In genomic region chr2:28422903-28423741, GRCh38 we compare ENCODE assay signal across 10 cellular contexts. TPM values are rescaled to one million over a fixed set of nuclear protein-coding genes. Genes with fewer than 3 reads are reported as not detected.
DNase-seq lines count a peak whose midpoint lies in the region; ATAC-seq and TF ChIP-seq lines count a peak whose summit lies in the region.
"Had no signal": no experiment of that assay in that cellular context is flagged by ENCODE, and none has a peak within 500 bp of the region (broad histone marks: within the 10 kb centered on the region; RNA-seq: fewer than 3 reads in every experiment).

No MANE protein-coding gene starts in this region.

- H3K27me3 ChIP-seq in CD4-positive, CD25-positive, alpha-beta regulatory T cell (ENCODE audit: control insufficient read depth, insufficient read depth, low read length): no peaks in the 10 kb centered on the region
- H3K27me3 ChIP-seq in HL-60 (ENCODE audit: insufficient read depth, poor library complexity, severe bottlenecking) (no peaks in the 10 kb centered on the region), ovary (no peaks in the 10 kb centered on the region)
- H3K27me3 ChIP-seq: breast epithelium had no signal

- H3K4me1 Mint-ChIP-seq in CD4-positive, CD25-positive, alpha-beta regulatory T cell: peaks cover 15 to 53% (median 39%) of the 10 kb centered on the region in 4 donors
- H3K4me1 Mint-ChIP-seq in central memory CD8-positive, alpha-beta T cell: peaks cover 45% of the 10 kb centered on the region

- H3K9me3 ChIP-seq in CD4-positive, CD25-positive, alpha-beta regulatory T cell (ENCODE audit: control insufficient read depth in 2 of 2, low read length in 2 of 2): no peaks in the 10 kb centered on the region
- no peaks in the 10 kb centered on the region for H3K9me3 ChIP-seq in ovary
- H3K9me3 ChIP-seq: breast epithelium had no signal

- H3K4me1 ChIP-seq in CD4-positive, CD25-positive, alpha-beta regulatory T cell (ENCODE audit: control insufficient read depth, insufficient read depth, low read length, poor library complexity, severe bottlenecking): peaks cover 25% of the 10 kb centered on the region
- H3K4me1 ChIP-seq in ovary (ENCODE audit: insufficient read depth): peaks cover 7% of the 10 kb centered on the region
- H3K4me1 ChIP-seq: breast epithelium had no signal

- ATAC-seq in CD4-positive, CD25-positive, alpha-beta regulatory T cell (ENCODE audit: low read depth in 2 of 2): no peak
- ATAC-seq in central memory CD8-positive, alpha-beta T cell (replicated peaks; ENCODE audit: extremely low read depth, poor library complexity, severe bottlenecking): no peak
- ATAC-seq in GM19035 (IDR thresholded peaks at IDR 0.05; ENCODE audit: unreplicated experiment) (no peak), HG02870 (IDR thresholded peaks at IDR 0.05; ENCODE audit: unreplicated experiment) (no peak)

- no peaks in the 10 kb centered on the region for H3K9me3 Mint-ChIP-seq in CD4-positive, CD25-positive, alpha-beta regulatory T cell
- no peaks in the 10 kb centered on the region for H3K9me3 Mint-ChIP-seq in central memory CD8-positive, alpha-beta T cell

- 77 to 81% (median 80%) methylated on average over 17 of the region's 17 CpGs for WGBS in ovary, 3 donors

- H3K27me3 Mint-ChIP-seq in CD4-positive, CD25-positive, alpha-beta regulatory T cell: no peaks in the 10 kb centered on the region
- no peaks in the 10 kb centered on the region for H3K27me3 Mint-ChIP-seq in central memory CD8-positive, alpha-beta T cell

- no peaks in the 10 kb centered on the region for H3K36me3 Mint-ChIP-seq in CD4-positive, CD25-positive, alpha-beta regulatory T cell
- peaks cover 5% of the 10 kb centered on the region for H3K36me3 Mint-ChIP-seq in central memory CD8-positive, alpha-beta T cell (ENCODE audit: insufficient read depth)

- intact Hi-C loops in ovary (cut with DNase I): no loop called here

- peak overlapping the region; percentile 65 for H3K4me3 ChIP-seq in CD4-positive, CD25-positive, alpha-beta regulatory T cell (ENCODE audit: low read depth, low read length)
- H3K4me3 ChIP-seq in HL-60 (replicated peaks; ENCODE audit: insufficient read depth, low read length) (no peak overlapping the region), ovary (no peak overlapping the region)
- H3K4me3 ChIP-seq: breast epithelium had no signal

- TF ChIP-seq CTCF in HL-60 (IDR thresholded peaks at IDR 0.05; ENCODE audit: insufficient read depth, low read length) (no peak), ovary (IDR thresholded peaks at IDR 0.05) (no peak)

- H3K4me3 Mint-ChIP-seq in CD4-positive, CD25-positive, alpha-beta regulatory T cell: peak overlapping the region; percentile 78 to 89 (median 85)
- peak overlapping the region; percentile 75 for H3K4me3 Mint-ChIP-seq in central memory CD8-positive, alpha-beta T cell

- no peaks in the 10 kb centered on the region for H3K36me3 ChIP-seq in CD4-positive, CD25-positive, alpha-beta regulatory T cell (ENCODE audit: control insufficient read depth, insufficient read depth, low read length)
- no peaks in the 10 kb centered on the region for H3K36me3 ChIP-seq in ovary
- H3K36me3 ChIP-seq: breast epithelium had no signal

- DNase-seq in CD4-positive, CD25-positive, alpha-beta regulatory T cell: peak in 2 of 3 donors; percentile 20 to 35
- DNase-seq in HL-60 (ENCODE audit: low read depth in 1 of 2, low spot score in 1 of 2): no peak
- DNase-seq in central memory CD8-positive, alpha-beta T cell (ENCODE audit: low spot score in 2 of 2): no peak
- DNase-seq in ovary: no peak
- no peak for DNase-seq in NCI-H2081 treated with DMSO at 0.1 percent for 48 hours (lab: John Stamatoyannopoulos, UW)
- DNase-seq: mesendoderm, NCI-H748 treated with DMSO at 0.1 percent for 48 hours had no signal

- TF ChIP-seq EP300 in ovary (IDR thresholded peaks at IDR 0.05): no peak

- TF ChIP-seq POLR2A in ovary (IDR thresholded peaks at IDR 0.05): no peak

- peak overlapping the region; percentile 94 to 97 (median 95) for H3K27ac Mint-ChIP-seq in CD4-positive, CD25-positive, alpha-beta regulatory T cell
- peak overlapping the region; percentile 97 for H3K27ac Mint-ChIP-seq in central memory CD8-positive, alpha-beta T cell (ENCODE audit: low read depth)

- peak overlapping the region; percentile 66 for H3K27ac ChIP-seq in CD4-positive, CD25-positive, alpha-beta regulatory T cell (ENCODE audit: insufficient read depth, low read length, poor library complexity, severe bottlenecking)
- H3K27ac ChIP-seq in HL-60 (replicated peaks) (peak overlapping the region; percentile 10; the same call in 1 of the 2 replicates), ovary (peak overlapping the region; percentile 15 to 67)
- H3K27ac ChIP-seq: breast epithelium had no signal

RNA-seq across cellular contexts. Expression of gene FOSL2, which starts 30.5 kb away (rescaled TPM):
- 195 TPM for total RNA-seq in CD4-positive, CD25-positive, alpha-beta regulatory T cell
- 1 to 10 TPM; 1.9 to 3.9 (median 2.5) TPM for polyA plus RNA-seq in CD4-positive, CD25-positive, alpha-beta regulatory T cell
- total RNA-seq in ovary: 100 to 1,000 TPM; 117 to 322 (median 152) TPM
- 10 to 100 TPM; 56.2 to 75.7 TPM for polyA plus RNA-seq in ovary

Comparison
In these comparisons a context has a peak if more than half of its experiments do, and no peak if none do; other contexts are left out.
1. DNase-seq: peak in CD4-positive, CD25-positive, alpha-beta regulatory T cell (2 of 3); none in HL-60 (0 of 2), central memory CD8-positive, alpha-beta T cell (0 of 2), ovary (0 of 5) and NCI-H2081 treated with DMSO at 0.1 percent for 48 hours (single experiment).
2. H3K27ac ChIP-seq: peak in every context shown above with its lines; median percentile 66 in CD4-positive, CD25-positive, alpha-beta regulatory T cell; 41 in ovary; 10 in HL-60.